ENCODE assay signal across 22 cellular contexts in genomic region chr11:16959528-16960100, GRCh38. TPM values are rescaled to one million over a fixed set of nuclear protein-coding genes. Genes with fewer than 3 reads are reported as not detected.
DNase-seq lines count a peak whose midpoint lies in the region; ATAC-seq, FAIRE-seq and TF ChIP-seq lines count a peak whose summit lies in the region.
"Had no signal": no experiment of that assay in that cellular context is flagged by ENCODE, and none has a peak within 500 bp of the region (broad histone marks: within the 10 kb centered on the region; RNA-seq: fewer than 3 reads in every experiment).

No MANE protein-coding gene starts in this region.

- no peak overlapping the region for H3K4me3 ChIP-seq in CD4-positive, alpha-beta memory T cell (ENCODE audit: low read length in 2 of 2)
- no peak overlapping the region for H3K4me3 ChIP-seq in KMS-11 (IDR thresholded peaks at IDR 0.05; ENCODE audit: insufficient read depth, low read depth, low read length)
- no peak overlapping the region for H3K4me3 ChIP-seq in iPS-15b (ENCODE audit: low read depth, low read length)
- no peak overlapping the region for H3K4me3 ChIP-seq in esophagus squamous epithelium
- no peak overlapping the region for H3K4me3 ChIP-seq in H7 (ENCODE audit: insufficient read depth, low read depth, low read length)
- H3K4me3 ChIP-seq: gastrocnemius medialis, GM23248, MG63, skin epidermis had no signal

- POLR2A ChIA-PET in CD4-positive, alpha-beta memory T cell (lab: Charles Lee; ENCODE audit: partially characterized antibody), result no interaction called here

- H3K9ac ChIP-seq in KMS-11 (peak overlapping the region; percentile 29; the same call in 1 of the 2 replicates), iPS-15b (ENCODE audit: low read depth, low read length) (peak overlapping the region; percentile 60)
- H3K9ac ChIP-seq: GM23248 had no signal

- no peak for ATAC-seq in stimulated activated naive CD8-positive, alpha-beta T cell treated with anti-CD3 and anti-CD28 coated beads, Interleukin-15, Interleukin-2, amounts not matched to agents 100 U/mL and 50 U/mL, for 24 hours
- ATAC-seq: gastrocnemius medialis; stimulated activated naive B cell treated with anti-CD40 and anti-IgM and Interleukin-4, amounts not matched to agents 10 μg/mL and 1 μg/mL and 100 μg/mL, for 72 hours had no signal

- no peak for DNase-seq in CD4-positive, alpha-beta memory T cell
- DNase-seq in NCI-H748 treated with DMSO at 0.1 percent for 48 hours (lab: John Stamatoyannopoulos, UW), result peak; percentile 74
- DNase-seq in esophagus squamous epithelium (lab: John Stamatoyannopoulos, UW), result no peak
- DNase-seq in GM12892 (ENCODE audit: insufficient read length), result no peak
- no peak for DNase-seq in H7
- no peak for DNase-seq in stimulated activated naive CD8-positive, alpha-beta T cell treated with anti-CD3 and anti-CD28 coated beads, Interleukin-15, Interleukin-2, amounts not matched to agents 100 U/mL and 50 U/mL, for 24 hours
- DNase-seq: activated CD4-positive, CD25-positive, alpha-beta regulatory T cell treated with anti-CD3 and anti-CD28 coated beads, Interleukin-2, amount 50 U/mL, for 72 hours; activated CD8-positive, alpha-beta memory T cell treated with anti-CD3 and anti-CD28 coated beads, Interleukin-2, amount 50 U/mL, for 4 hours; gastrocnemius medialis; GM23248; immature natural killer cell; MG63; occipital lobe; stimulated activated naive B cell treated with anti-CD40 and anti-IgM and Interleukin-4, amounts not matched to agents 10 μg/mL and 1 μg/mL and 100 μg/mL, for 72 hours had no signal

- no peaks in the 10 kb centered on the region for H3K36me3 Mint-ChIP-seq in CD4-positive, alpha-beta memory T cell
- H3K36me3 Mint-ChIP-seq: activated naive CD8-positive, alpha-beta T cell; immature natural killer cell; stimulated activated naive B cell treated with anti-CD40 and anti-IgM and Interleukin-4, amounts not matched to agents 10 μg/mL and 1 μg/mL and 100 μg/mL, for 72 hours had no signal

- WGBS in esophagus squamous epithelium, 2 donors, result 91 to 95% methylated on average over 2 to 5 of the region's 6 CpGs

- H3K27me3 ChIP-seq in CD4-positive, alpha-beta memory T cell (ENCODE audit: insufficient read depth, low read length), result no peaks in the 10 kb centered on the region
- H3K27me3 ChIP-seq in KMS-11 (ENCODE audit: insufficient read depth, low read depth), result no peaks in the 10 kb centered on the region
- H3K27me3 ChIP-seq in iPS-15b (ENCODE audit: control insufficient read depth, insufficient read depth, low read length), result no peaks in the 10 kb centered on the region
- no peaks in the 10 kb centered on the region for H3K27me3 ChIP-seq in esophagus squamous epithelium
- no peaks in the 10 kb centered on the region for H3K27me3 ChIP-seq in H7 (ENCODE audit: control insufficient read depth, insufficient read depth, low read length)
- H3K27me3 ChIP-seq: gastrocnemius medialis, MG63 had no signal

- peak overlapping the region in 4 of 7 donors; percentile 13 to 45 (median 26) for H3K27ac Mint-ChIP-seq in CD4-positive, alpha-beta memory T cell
- H3K27ac Mint-ChIP-seq: activated naive CD8-positive, alpha-beta T cell; immature natural killer cell; stimulated activated naive B cell treated with anti-CD40 and anti-IgM and Interleukin-4, amounts not matched to agents 10 μg/mL and 1 μg/mL and 100 μg/mL, for 72 hours; T-helper 1 cell treated with Interleukin-12 subunit alpha and Interleukin-12 subunit beta and Interleukin-4 antibody, amounts not matched to agents 30 μg/mL and 1 μg/mL, for 36 hours had no signal

- peaks cover 0 to 1% of the 10 kb centered on the region in 2 donors for H3K27me3 Mint-ChIP-seq in CD4-positive, alpha-beta memory T cell
- H3K27me3 Mint-ChIP-seq: activated naive CD8-positive, alpha-beta T cell; stimulated activated naive B cell treated with anti-CD40 and anti-IgM and Interleukin-4, amounts not matched to agents 10 μg/mL and 1 μg/mL and 100 μg/mL, for 72 hours had no signal

- H3K4me2 ChIP-seq in KMS-11, result peak overlapping the region; percentile 95

- FAIRE-seq in GM12892 (lab: Jason Lieb, UNC), result no peak
- FAIRE-seq: endothelial cell of umbilical vein, urothelium cell line had no signal

- no peaks in the 10 kb centered on the region for H3K4me1 ChIP-seq in CD4-positive, alpha-beta memory T cell (ENCODE audit: insufficient read depth, low read length)
- H3K4me1 ChIP-seq in KMS-11 (ENCODE audit: low read depth, poor library complexity, severe bottlenecking), result peaks cover 98% of the 10 kb centered on the region
- peaks cover 16% of the 10 kb centered on the region for H3K4me1 ChIP-seq in iPS-15b (ENCODE audit: control insufficient read depth, insufficient read depth, low read length)
- H3K4me1 ChIP-seq in esophagus squamous epithelium, result no peaks in the 10 kb centered on the region
- H3K4me1 ChIP-seq: gastrocnemius medialis had no signal

- H3K4me1 Mint-ChIP-seq in CD4-positive, alpha-beta memory T cell, result peaks cover 2 to 30% (median 5%) of the 10 kb centered on the region in 4 donors
- H3K4me1 Mint-ChIP-seq: immature natural killer cell; stimulated activated naive B cell treated with anti-CD40 and anti-IgM and Interleukin-4, amounts not matched to agents 10 μg/mL and 1 μg/mL and 100 μg/mL, for 72 hours had no signal

- no peaks in the 10 kb centered on the region for H4K20me1 ChIP-seq in KMS-11 (ENCODE audit: insufficient read depth)

- no peak overlapping the region for H3K4me3 Mint-ChIP-seq in CD4-positive, alpha-beta memory T cell
- H3K4me3 Mint-ChIP-seq: activated naive CD8-positive, alpha-beta T cell; immature natural killer cell; stimulated activated naive B cell treated with anti-CD40 and anti-IgM and Interleukin-4, amounts not matched to agents 10 μg/mL and 1 μg/mL and 100 μg/mL, for 72 hours; T-helper 1 cell treated with Interleukin-12 subunit alpha and Interleukin-12 subunit beta and Interleukin-4 antibody, amounts not matched to agents 30 μg/mL and 1 μg/mL, for 36 hours had no signal

- no peaks in the 10 kb centered on the region for H3K9me3 ChIP-seq in CD4-positive, alpha-beta memory T cell (ENCODE audit: control insufficient read depth in 1 of 2, low read length in 2 of 2)
- H3K9me3 ChIP-seq in iPS-15b (ENCODE audit: control insufficient read depth, insufficient read depth, low read length) (no peaks in the 10 kb centered on the region), esophagus squamous epithelium (no peaks in the 10 kb centered on the region)
- H3K9me3 ChIP-seq: gastrocnemius medialis, MG63 had no signal

- peaks cover 18% of the 10 kb centered on the region; the same call in 1 of the 2 replicates for H3K79me2 ChIP-seq in KMS-11 (ENCODE audit: insufficient read depth, low read depth)

- no peaks in the 10 kb centered on the region for H3K9me3 Mint-ChIP-seq in CD4-positive, alpha-beta memory T cell
- H3K9me3 Mint-ChIP-seq: immature natural killer cell; T-helper 1 cell treated with Interleukin-12 subunit alpha and Interleukin-12 subunit beta and Interleukin-4 antibody, amounts not matched to agents 30 μg/mL and 1 μg/mL, for 36 hours had no signal

- H3K36me3 ChIP-seq in CD4-positive, alpha-beta memory T cell (ENCODE audit: insufficient read depth, low read length), result no peaks in the 10 kb centered on the region
- no peaks in the 10 kb centered on the region for H3K36me3 ChIP-seq in KMS-11 (ENCODE audit: insufficient read depth)
- peaks cover 2% of the 10 kb centered on the region for H3K36me3 ChIP-seq in iPS-15b (ENCODE audit: control insufficient read depth, insufficient read depth, low read length)
- H3K36me3 ChIP-seq in esophagus squamous epithelium, result no peaks in the 10 kb centered on the region
- H3K36me3 ChIP-seq in H7 (replicated peaks; ENCODE audit: control insufficient read depth, insufficient read depth, low read length), result no peaks in the 10 kb centered on the region
- H3K36me3 ChIP-seq: gastrocnemius medialis, MG63 had no signal

- no peak overlapping the region for H2AFZ ChIP-seq in KMS-11 (ENCODE audit: low read depth)
- H2AFZ ChIP-seq: GM23248 had no signal

- intact Hi-C loops in CD4-positive, alpha-beta memory T cell (cut with micrococcal nuclease), result no loop called here
- intact Hi-C loops in esophagus squamous epithelium (cut with DNase I), result no loop called here

- no peak overlapping the region for H3K27ac ChIP-seq in CD4-positive, alpha-beta memory T cell (ENCODE audit: low read depth, low read length)
- peak overlapping the region; percentile 88 for H3K27ac ChIP-seq in KMS-11
- no peak overlapping the region for H3K27ac ChIP-seq in esophagus squamous epithelium
- H3K27ac ChIP-seq: gastrocnemius medialis, GM23248, RWPE1 had no signal

- TF ChIP-seq CTCF in KMS-11 (conservative IDR thresholded peaks at IDR 0.05; ENCODE audit: low read depth, low read length) (no peak), esophagus squamous epithelium (IDR thresholded peaks at IDR 0.05) (no peak)

- TF ChIP-seq POLR2A in esophagus squamous epithelium (IDR thresholded peaks at IDR 0.05), result no peak
- no peak for TF ChIP-seq POLR2A in GM12892 (IDR thresholded peaks at IDR 0.05; ENCODE audit: low read depth, low read length)

- CTCF ChIA-PET in CD4-positive, alpha-beta memory T cell (lab: Charles Lee; ENCODE audit: partially characterized antibody), result no interaction called here

RNA-seq across cellular contexts. Expression of gene PLEKHA7, which starts 54.6 kb away (rescaled TPM):
- 1 to 10 TPM; 7.7 to 8.3 TPM for total RNA-seq in CD4-positive, alpha-beta memory T cell
- 1 to 10 TPM; 1.6 to 4.3 TPM for polyA plus RNA-seq in CD4-positive, alpha-beta memory T cell
- total RNA-seq in esophagus squamous epithelium, result 100 to 1,000 TPM in 1 of 4 donors, 10 to 100 TPM in 3; 49.8 to 129 (median 59.3) TPM
- polyA plus RNA-seq in GM12892 (2012; ENCODE audit: missing spikeins), result 4.4 TPM
- 4.2 and 7.6 TPM in 2 replicates for total RNA-seq in H7 (2014; rRNA removed; shearing (Covaris generic))
- polyA plus RNA-seq: GM23248 had no signal
